In genomic region chr5:112681481-112681908, GRCh38 we compare ENCODE assay signal across 15 cellular contexts. TPM values are rescaled to one million over a fixed set of nuclear protein-coding genes. Genes with fewer than 3 reads are reported as not detected.
DNase-seq lines count a peak whose midpoint lies in the region; ATAC-seq and TF ChIP-seq lines count a peak whose summit lies in the region.
"Had no signal": no experiment of that assay in that cellular context is flagged by ENCODE, and none has a peak within 500 bp of the region (broad histone marks: within the 10 kb centered on the region; RNA-seq: fewer than 3 reads in every experiment).

No MANE protein-coding gene starts in this region.

- H3K9me3 ChIP-seq in SK-N-SH, result no peaks in the 10 kb centered on the region
- no peaks in the 10 kb centered on the region for H3K9me3 ChIP-seq in left ventricle myocardium inferior (replicated peaks)
- H3K9me3 ChIP-seq: esophagus squamous epithelium, thyroid gland had no signal

- intact Hi-C loops in left ventricle myocardium inferior (cut with micrococcal nuclease), result no loop called here

- no peak overlapping the region for H2AFZ ChIP-seq in SK-N-SH (ENCODE audit: low read depth)

- no peak for TF ChIP-seq RAD21 in SK-N-SH (IDR thresholded peaks at IDR 0.05; ENCODE audit: low read length)

- no peaks in the 10 kb centered on the region for H3K36me3 ChIP-seq in SK-N-SH (replicated peaks in 1 of 2; ENCODE audit: control insufficient read depth in 1 of 2, insufficient read depth in 2 of 2, low read length in 1 of 2)
- no peaks in the 10 kb centered on the region for H3K36me3 ChIP-seq in left ventricle myocardium inferior
- H3K36me3 ChIP-seq: esophagus squamous epithelium, thyroid gland had no signal

- H3K4me3 ChIP-seq in SK-N-SH (ENCODE audit: low read depth in 2 of 2, low read length in 1 of 2) (no peak overlapping the region), left ventricle myocardium inferior (no peak overlapping the region)
- H3K4me3 ChIP-seq: esophagus squamous epithelium, thyroid gland had no signal

- DNase-seq in GM03348 (ENCODE audit: low spot score) (peak; percentile 33), SK-N-SH (no peak), left ventricle myocardium inferior (no peak), GM19238 (ENCODE audit: insufficient read length, low spot score) (no peak)
- DNase-seq: activated CD4-positive, alpha-beta T cell treated with anti-CD3 and anti-CD28 coated beads for 48 hours; esophagus squamous epithelium; immature natural killer cell; naive B cell; SW 1271; thyroid gland had no signal

- POLR2A ChIA-PET in SK-N-SH (lab: Yijun Ruan, JAX), result no interaction called here

- 74% methylated on average over 1 of the region's 1 CpG for WGBS in SK-N-SH (ENCODE audit: low lambda C conversion rate)

- H3K4me1 ChIP-seq in SK-N-SH (ENCODE audit: control insufficient read depth in 1 of 2, insufficient read depth in 2 of 2, low read depth in 1 of 2, low read length in 1 of 2) (peaks cover 0 to 9% of the 10 kb centered on the region in 2 experiments; a peak in 3 of 4 replicates), left ventricle myocardium inferior (peaks cover 38% of the 10 kb centered on the region)
- H3K4me1 ChIP-seq: thyroid gland had no signal

- ATAC-seq in GM19452 (IDR thresholded peaks at IDR 0.05; ENCODE audit: unreplicated experiment), result peak; percentile 69
- peak; percentile 65 for ATAC-seq in HG03097 (IDR thresholded peaks at IDR 0.05; ENCODE audit: low FRiP score, unreplicated experiment)
- ATAC-seq in HG03457 (IDR thresholded peaks at IDR 0.05; ENCODE audit: unreplicated experiment), result no peak
- ATAC-seq in HG03108 (IDR thresholded peaks at IDR 0.05; ENCODE audit: unreplicated experiment), result no peak
- ATAC-seq: sciatic nerve had no signal

- TF ChIP-seq EP300 in SK-N-SH (IDR thresholded peaks at IDR 0.05; ENCODE audit: borderline replicate concordance in 1 of 2, low read depth in 1 of 2, low read length in 1 of 2), result 0 out of 4 replicates have a peak, but pooled peaks of 1 of the 2 experiments have one; percentile 37

- no peaks in the 10 kb centered on the region for H4K20me1 ChIP-seq in SK-N-SH (ENCODE audit: insufficient read depth)

- no peaks in the 10 kb centered on the region for H3K79me2 ChIP-seq in SK-N-SH (ENCODE audit: insufficient read depth)

- peaks cover 34% of the 10 kb centered on the region for H3F3A ChIP-seq in SK-N-SH (replicated peaks; ENCODE audit: insufficient read depth)

- TF ChIP-seq CTCF in SK-N-SH (IDR thresholded peaks at IDR 0.05) (no peak), left ventricle myocardium inferior (IDR thresholded peaks at IDR 0.05; ENCODE audit: borderline replicate concordance) (no peak)

- no peaks in the 10 kb centered on the region for H3K9me2 ChIP-seq in SK-N-SH

- CTCF ChIA-PET in SK-N-SH (lab: Yijun Ruan, JAX), result interaction anchor here (1.0 to 1.4 kb wide), 2 partner anchors 10 to 76 kb away, joined by 3 to 7 read pairs; no protein-coding TSS in a partner anchor

- no peak overlapping the region for H3K4me2 ChIP-seq in SK-N-SH

- H3K27me3 ChIP-seq in SK-N-SH (ENCODE audit: insufficient read depth), result no peaks in the 10 kb centered on the region
- H3K27me3 ChIP-seq in left ventricle myocardium inferior (ENCODE audit: low read depth), result peaks cover 3% of the 10 kb centered on the region
- H3K27me3 ChIP-seq: esophagus squamous epithelium, thyroid gland had no signal

- 0 out of 4 replicates have a peak overlapping the region, but pooled peaks of 1 of the 2 experiments have one; percentile 11 for H3K27ac ChIP-seq in SK-N-SH (ENCODE audit: low read depth in 2 of 2, low read length in 1 of 2)
- H3K27ac ChIP-seq in left ventricle myocardium inferior (replicated peaks), result no peak overlapping the region
- H3K27ac ChIP-seq: thyroid gland had no signal

- H3K9ac ChIP-seq in SK-N-SH, result no peak overlapping the region

TF ChIP-seq in SK-N-SH, 30 proteins besides CTCF, POLR2A, EP300 and RAD21:
- TF ChIP-seq TCF12 (IDR thresholded peaks at IDR 0.05) (peak; percentile 65), USF2 (IDR thresholded peaks at IDR 0.05; ENCODE audit: borderline replicate concordance, low read depth, low read length) (no peak), NFIC (IDR thresholded peaks at IDR 0.05; ENCODE audit: borderline replicate concordance) (peak; percentile 76; the same call in 1 of the 2 replicates), FOSL2 (IDR thresholded peaks at IDR 0.05; ENCODE audit: borderline replicate concordance, low read depth) (peak; percentile 26; the same call in 1 of the 2 replicates), JUND (IDR thresholded peaks at IDR 0.05) (peak; percentile 59), MAX (IDR thresholded peaks at IDR 0.05; ENCODE audit: low read depth) (no peak), RXRA (IDR thresholded peaks at IDR 0.05; ENCODE audit: borderline replicate concordance, low read depth) (no peak), MEF2A (IDR thresholded peaks at IDR 0.05; ENCODE audit: borderline replicate concordance, low read depth) (no peak), PBX3 (IDR thresholded peaks at IDR 0.05) (peak; percentile 82), GATA2 (CRISPR knock-in tag; IDR thresholded peaks at IDR 0.05) (no peak), SIN3A (IDR thresholded peaks at IDR 0.05; ENCODE audit: borderline replicate concordance, low read depth, low read length) (no peak)

RNA-seq across cellular contexts. Expression of gene APC, which starts 56.2 kb away (rescaled TPM):
- 5.1 and 6.2 TPM in 2 replicates for polyA plus RNA-seq in SK-N-SH (2012; rRNA removed)
- 4.6 and 5.5 TPM in 2 replicates for polyA plus RNA-seq in SK-N-SH (2012; cell fraction: cytosol; rRNA removed)
- polyA plus RNA-seq in SK-N-SH (2012; cell fraction: nucleus; rRNA removed), result 7.6 and 10.2 TPM in 2 replicates
- 33.4 TPM for total RNA-seq in left ventricle myocardium inferior

Comparison
In these comparisons a context has a peak if more than half of its experiments do, and no peak if none do; other contexts are left out.
1. ATAC-seq: peak in GM19452 (single experiment) and HG03097 (single experiment); none in HG03457 (single experiment) and HG03108 (single experiment).